Comparison of ENCODE assay signal across 1 cellular context in genomic region chr17:74759243-74759801, GRCh38.
TF ChIP-seq lines count a peak whose summit lies in the region.

No MANE protein-coding gene starts in this region.

TF ChIP-seq in HepG2, 621 proteins besides CTCF, POLR2A, EP300 and RAD21 (continued from another document):
- TF ChIP-seq, protein P1, sequence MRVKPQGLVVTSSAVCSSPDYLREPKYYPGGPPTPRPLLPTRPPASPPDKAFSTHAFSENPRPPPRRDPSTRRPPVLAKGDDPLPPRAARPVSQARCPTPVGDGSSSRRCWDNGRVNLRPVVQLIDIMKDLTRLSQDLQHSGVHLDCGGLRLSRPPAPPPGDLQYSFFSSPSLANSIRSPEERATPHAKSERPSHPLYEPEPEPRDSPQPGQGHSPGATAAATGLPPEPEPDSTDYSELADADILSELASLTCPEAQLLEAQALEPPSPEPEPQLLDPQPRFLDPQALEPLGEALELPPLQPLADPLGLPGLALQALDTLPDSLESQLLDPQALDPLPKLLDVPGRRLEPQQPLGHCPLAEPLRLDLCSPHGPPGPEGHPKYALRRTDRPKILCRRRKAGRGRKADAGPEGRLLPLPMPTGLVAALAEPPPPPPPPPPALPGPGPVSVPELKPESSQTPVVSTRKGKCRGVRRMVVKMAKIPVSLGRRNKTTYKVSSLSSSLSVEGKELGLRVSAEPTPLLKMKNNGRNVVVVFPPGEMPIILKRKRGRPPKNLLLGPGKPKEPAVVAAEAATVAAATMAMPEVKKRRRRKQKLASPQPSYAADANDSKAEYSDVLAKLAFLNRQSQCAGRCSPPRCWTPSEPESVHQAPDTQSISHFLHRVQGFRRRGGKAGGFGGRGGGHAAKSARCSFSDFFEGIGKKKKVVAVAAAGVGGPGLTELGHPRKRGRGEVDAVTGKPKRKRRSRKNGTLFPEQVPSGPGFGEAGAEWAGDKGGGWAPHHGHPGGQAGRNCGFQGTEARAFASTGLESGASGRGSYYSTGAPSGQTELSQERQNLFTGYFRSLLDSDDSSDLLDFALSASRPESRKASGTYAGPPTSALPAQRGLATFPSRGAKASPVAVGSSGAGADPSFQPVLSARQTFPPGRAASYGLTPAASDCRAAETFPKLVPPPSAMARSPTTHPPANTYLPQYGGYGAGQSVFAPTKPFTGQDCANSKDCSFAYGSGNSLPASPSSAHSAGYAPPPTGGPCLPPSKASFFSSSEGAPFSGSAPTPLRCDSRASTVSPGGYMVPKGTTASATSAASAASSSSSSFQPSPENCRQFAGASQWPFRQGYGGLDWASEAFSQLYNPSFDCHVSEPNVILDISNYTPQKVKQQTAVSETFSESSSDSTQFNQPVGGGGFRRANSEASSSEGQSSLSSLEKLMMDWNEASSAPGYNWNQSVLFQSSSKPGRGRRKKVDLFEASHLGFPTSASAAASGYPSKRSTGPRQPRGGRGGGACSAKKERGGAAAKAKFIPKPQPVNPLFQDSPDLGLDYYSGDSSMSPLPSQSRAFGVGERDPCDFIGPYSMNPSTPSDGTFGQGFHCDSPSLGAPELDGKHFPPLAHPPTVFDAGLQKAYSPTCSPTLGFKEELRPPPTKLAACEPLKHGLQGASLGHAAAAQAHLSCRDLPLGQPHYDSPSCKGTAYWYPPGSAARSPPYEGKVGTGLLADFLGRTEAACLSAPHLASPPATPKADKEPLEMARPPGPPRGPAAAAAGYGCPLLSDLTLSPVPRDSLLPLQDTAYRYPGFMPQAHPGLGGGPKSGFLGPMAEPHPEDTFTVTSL (CRISPR knock-in tag; IDR thresholded peaks at IDR 0.05; ENCODE audit: borderline replicate concordance): no peak
- TF ChIP-seq ZNF788 (CRISPR knock-in tag; IDR thresholded peaks at IDR 0.05; ENCODE audit: borderline replicate concordance) (no peak), ZNF383 (CRISPR knock-in tag; IDR thresholded peaks at IDR 0.05; ENCODE audit: borderline replicate concordance) (no peak), GATAD2A (CRISPR knock-in tag; IDR thresholded peaks at IDR 0.05) (no peak), FOXO1 (CRISPR knock-in tag; IDR thresholded peaks at IDR 0.05) (no peak), ZBTB7A (CRISPR knock-in tag; IDR thresholded peaks at IDR 0.05) (no peak), TFDP2 (CRISPR knock-in tag; IDR thresholded peaks at IDR 0.05) (no peak), TARDBP (CRISPR knock-in tag; IDR thresholded peaks at IDR 0.05) (no peak), FOXJ3 (CRISPR knock-in tag; IDR thresholded peaks at IDR 0.05; ENCODE audit: borderline replicate concordance) (no peak), CREB1 (IDR thresholded peaks at IDR 0.05) (no peak), CREB1 (CRISPR knock-in tag; IDR thresholded peaks at IDR 0.05) (no peak), DPF2 (CRISPR knock-in tag; IDR thresholded peaks at IDR 0.05; ENCODE audit: borderline replicate concordance, low read depth) (no peak), ZNF343 (CRISPR knock-in tag; IDR thresholded peaks at IDR 0.05) (no peak), ZNF12 (CRISPR knock-in tag; IDR thresholded peaks at IDR 0.05) (no peak), MXD1 (CRISPR knock-in tag; IDR thresholded peaks at IDR 0.05) (0 out of 2 replicates have a peak, but pooled peaks have one; percentile 23), IRX3 (CRISPR knock-in tag; IDR thresholded peaks at IDR 0.05; ENCODE audit: borderline replicate concordance, low read depth) (no peak), SETDB1 (CRISPR knock-in tag; IDR thresholded peaks at IDR 0.05; ENCODE audit: borderline replicate concordance) (no peak), FOXP1 (IDR thresholded peaks at IDR 0.05) (no peak), FOXP1 (CRISPR knock-in tag; IDR thresholded peaks at IDR 0.05) (no peak), ZNF496 (CRISPR knock-in tag; IDR thresholded peaks at IDR 0.05; ENCODE audit: insufficient replicate concordance) (no peak), PPARG (CRISPR knock-in tag; conservative IDR thresholded peaks at IDR 0.05) (no peak), PAX8 (CRISPR knock-in tag; IDR thresholded peaks at IDR 0.05; ENCODE audit: borderline replicate concordance) (no peak), ZNF737 (CRISPR knock-in tag; IDR thresholded peaks at IDR 0.05; ENCODE audit: borderline replicate concordance) (no peak), ZNF530 (CRISPR knock-in tag; IDR thresholded peaks at IDR 0.05; ENCODE audit: low read depth) (no peak), HIVEP1 (CRISPR knock-in tag; IDR thresholded peaks at IDR 0.05) (0 out of 2 replicates have a peak, but pooled peaks have one; percentile 17), ZNF672 (CRISPR knock-in tag; IDR thresholded peaks at IDR 0.05) (no peak), PHB2 (IDR thresholded peaks at IDR 0.05; ENCODE audit: partially characterized antibody) (no peak), MED1 (CRISPR knock-in tag; IDR thresholded peaks at IDR 0.05) (no peak), PRDM4 (CRISPR knock-in tag; IDR thresholded peaks at IDR 0.05; ENCODE audit: borderline replicate concordance) (no peak), CREM (IDR thresholded peaks at IDR 0.05) (no peak), CREM (CRISPR knock-in tag; IDR thresholded peaks at IDR 0.05) (no peak)
- TF ChIP-seq, protein P2, sequence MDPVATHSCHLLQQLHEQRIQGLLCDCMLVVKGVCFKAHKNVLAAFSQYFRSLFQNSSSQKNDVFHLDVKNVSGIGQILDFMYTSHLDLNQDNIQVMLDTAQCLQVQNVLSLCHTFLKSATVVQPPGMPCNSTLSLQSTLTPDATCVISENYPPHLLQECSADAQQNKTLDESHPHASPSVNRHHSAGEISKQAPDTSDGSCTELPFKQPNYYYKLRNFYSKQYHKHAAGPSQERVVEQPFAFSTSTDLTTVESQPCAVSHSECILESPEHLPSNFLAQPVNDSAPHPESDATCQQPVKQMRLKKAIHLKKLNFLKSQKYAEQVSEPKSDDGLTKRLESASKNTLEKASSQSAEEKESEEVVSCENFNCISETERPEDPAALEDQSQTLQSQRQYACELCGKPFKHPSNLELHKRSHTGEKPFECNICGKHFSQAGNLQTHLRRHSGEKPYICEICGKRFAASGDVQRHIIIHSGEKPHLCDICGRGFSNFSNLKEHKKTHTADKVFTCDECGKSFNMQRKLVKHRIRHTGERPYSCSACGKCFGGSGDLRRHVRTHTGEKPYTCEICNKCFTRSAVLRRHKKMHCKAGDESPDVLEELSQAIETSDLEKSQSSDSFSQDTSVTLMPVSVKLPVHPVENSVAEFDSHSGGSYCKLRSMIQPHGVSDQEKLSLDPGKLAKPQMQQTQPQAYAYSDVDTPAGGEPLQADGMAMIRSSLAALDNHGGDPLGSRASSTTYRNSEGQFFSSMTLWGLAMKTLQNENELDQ (CRISPR knock-in tag; IDR thresholded peaks at IDR 0.05; ENCODE audit: borderline replicate concordance): no peak
- TF ChIP-seq, protein P3, sequence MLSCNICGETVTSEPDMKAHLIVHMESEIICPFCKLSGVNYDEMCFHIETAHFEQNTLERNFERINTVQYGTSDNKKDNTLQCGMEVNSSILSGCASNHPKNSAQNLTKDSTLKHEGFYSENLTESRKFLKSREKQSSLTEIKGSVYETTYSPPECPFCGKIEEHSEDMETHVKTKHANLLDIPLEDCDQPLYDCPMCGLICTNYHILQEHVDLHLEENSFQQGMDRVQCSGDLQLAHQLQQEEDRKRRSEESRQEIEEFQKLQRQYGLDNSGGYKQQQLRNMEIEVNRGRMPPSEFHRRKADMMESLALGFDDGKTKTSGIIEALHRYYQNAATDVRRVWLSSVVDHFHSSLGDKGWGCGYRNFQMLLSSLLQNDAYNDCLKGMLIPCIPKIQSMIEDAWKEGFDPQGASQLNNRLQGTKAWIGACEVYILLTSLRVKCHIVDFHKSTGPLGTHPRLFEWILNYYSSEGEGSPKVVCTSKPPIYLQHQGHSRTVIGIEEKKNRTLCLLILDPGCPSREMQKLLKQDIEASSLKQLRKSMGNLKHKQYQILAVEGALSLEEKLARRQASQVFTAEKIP (CRISPR knock-in tag; IDR thresholded peaks at IDR 0.05; ENCODE audit: borderline replicate concordance): no peak
